27 cellular contexts compared by ENCODE assay signal in genomic region chr1:182433580-182433979, GRCh38. TPM values are rescaled to one million over a fixed set of nuclear protein-coding genes. Genes with fewer than 3 reads are reported as not detected.
DNase-seq lines count a peak whose midpoint lies in the region; ATAC-seq lines count a peak whose summit lies in the region.
"Had no signal": no experiment of that assay in that cellular context is flagged by ENCODE, and none has a peak within 500 bp of the region (broad histone marks: within the 10 kb centered on the region; RNA-seq: fewer than 3 reads in every experiment).

No MANE protein-coding gene starts in this region.

- DNase-seq in left lobe of liver (ENCODE audit: low spot score) = no peak
- no peak for DNase-seq in UCSD-AML1 (lab: John Stamatoyannopoulos, UW; ENCODE audit: unreplicated experiment)
- DNase-seq: 8988T; ACHN; AML-193; BE2C; C1 segment of cervical spinal cord; Caco-2; Calu3; CD4-positive, alpha-beta memory T cell; CD4-positive, alpha-beta T cell; CD4-positive, CD25-positive, alpha-beta regulatory T cell; CD8-positive, alpha-beta memory T cell; CD8-positive, alpha-beta T cell; COR-L47; DMS 273 treated with DMSO at 0.1 percent for 48 hours; DMS153; DMS53; DMS79; DMS79 treated with DMSO at 0.1 percent for 48 hours; DND-41; EL had no signal

- ATAC-seq in left lobe of liver = peak; percentile 64
- ATAC-seq: A549; CD8-positive, alpha-beta T cell had no signal

RNA-seq across cellular contexts. Expression of gene RGSL1, which starts 16.4 kb away (rescaled TPM):
- not detected for total RNA-seq in left lobe of liver
- total RNA-seq: A172; A673; B cell; Caco-2; Calu3; CD4-positive, alpha-beta memory T cell; CD4-positive, alpha-beta T cell; CD4-positive, CD25-positive, alpha-beta regulatory T cell; CD8-positive, alpha-beta memory T cell; CD8-positive, alpha-beta T cell; Daoy had no signal

RNA-seq across cellular contexts. Expression of gene TEDDM1, which starts 33.1 kb away (rescaled TPM):
- total RNA-seq in left lobe of liver = not detected
- total RNA-seq: A172; A673; B cell; Caco-2; Calu3; CD4-positive, alpha-beta memory T cell; CD4-positive, alpha-beta T cell; CD4-positive, CD25-positive, alpha-beta regulatory T cell; CD8-positive, alpha-beta memory T cell; CD8-positive, alpha-beta T cell; Daoy had no signal

RNA-seq across cellular contexts. Expression of gene GLUL, which starts 42.0 kb away (rescaled TPM):
- 221 TPM for total RNA-seq in left lobe of liver
